ENCODE assay signal across 33 cellular contexts in the genomic region with DNA sequence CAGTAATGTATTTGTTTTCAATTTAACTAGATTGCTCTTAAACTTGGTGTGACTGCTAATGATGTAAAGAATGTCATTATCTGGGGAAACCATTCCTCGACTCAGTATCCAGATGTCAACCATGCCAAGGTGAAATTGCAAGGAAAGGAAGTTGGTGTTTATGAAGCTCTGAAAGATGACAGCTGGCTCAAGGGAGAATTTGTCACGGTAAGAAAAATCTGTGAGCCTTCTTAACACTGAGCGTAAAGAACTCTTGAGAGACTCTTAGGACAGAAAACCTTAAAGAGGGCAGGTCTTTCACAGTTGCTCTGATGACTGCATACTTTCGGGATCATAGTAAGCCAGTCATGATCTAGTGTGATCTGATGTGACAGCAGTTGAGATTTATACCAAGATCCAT.
"Had no signal": no experiment of that assay in that cellular context is flagged by ENCODE, and none has a peak within 500 bp of the region (broad histone marks: within the 10 kb centered on the region; RNA-seq: fewer than 3 reads in every experiment).

No MANE protein-coding gene starts in this region.

- H3K27ac ChIP-seq: ascending aorta, PC-9, RWPE1, SK-N-MC had no signal

- H3K9me3 ChIP-seq: ascending aorta had no signal

- DNase-seq: activated CD4-positive, alpha-beta T cell treated with anti-CD3 and anti-CD28 coated beads for 36 hours; activated CD4-positive, alpha-beta T cell treated with anti-CD3 and anti-CD28 coated beads, Interleukin-2, amount 10 ng/mL, durations not matched to agents 7 days and 5 days; activated CD4-positive, alpha-beta T cell treated with anti-CD3 and anti-CD28 coated beads, Interleukin-2, amount 50 U/mL, for 48 hours; activated CD8-positive, alpha-beta T cell treated with anti-CD3 and anti-CD28 coated beads, Interleukin-2, amount 10 ng/mL, durations not matched to agents 7 days and 5 days; activated gamma-delta T cell; activated naive CD4-positive, alpha-beta T cell treated with Interleukin-2 at 50 U/mL for 16 hours; activated naive CD8-positive, alpha-beta T cell treated with anti-CD3 and anti-CD28 coated beads for 36 hours; activated T-cell treated with anti-CD3 and anti-CD28 coated beads, Interleukin-2, amount 50 U/mL, for 24 hours; amygdala; IMR-90; Karpas-422; KBM-7; NCI-H1105; NCI-H1417 treated with DMSO at 0.1 percent for 48 hours; NCI-H187 treated with DMSO at 0.1 percent for 48 hours; NCI-H2081; NCI-H2171 treated with DMSO at 0.1 percent for 48 hours; NCI-H2227 treated with DMSO at 0.1 percent for 48 hours; NCI-H446; NCI-H510A treated with DMSO at 0.1 percent for 48 hours; NK-92 treated with Interleukin-12 subunit alpha and Interleukin-12 subunit beta, amount 100 ng/mL, for 24 hours; PC-9; SIG-M5 had no signal

- H3K27me3 ChIP-seq: ascending aorta had no signal

- H3K4me3 Mint-ChIP-seq: activated CD4-positive, alpha-beta T cell treated with anti-CD3 and anti-CD28 coated beads for 36 hours; activated CD4-positive, alpha-beta T cell treated with anti-CD3 and anti-CD28 coated beads, Interleukin-2, amount 10 ng/mL, durations not matched to agents 7 days and 5 days; activated CD8-positive, alpha-beta T cell treated with anti-CD3 and anti-CD28 coated beads, Interleukin-2, amount 10 ng/mL, durations not matched to agents 7 days and 5 days; activated naive CD8-positive, alpha-beta T cell treated with anti-CD3 and anti-CD28 coated beads for 36 hours; activated T-cell treated with anti-CD3 and anti-CD28 coated beads, Interleukin-2, amount 50 U/mL, for 24 hours; T-helper 1 cell treated with Interleukin-12 subunit alpha and Interleukin-12 subunit beta and Interleukin-4 antibody, amounts not matched to agents 30 μg/mL and 1 μg/mL, for 36 hours; T-helper 2 cell treated with Interferon-gamma antibody and Interleukin-4, amounts not matched to agents 5 μg/mL and 100 μg/mL, for 36 hours; WTC11 had no signal

- H3K27ac Mint-ChIP-seq: activated CD4-positive, alpha-beta T cell treated with anti-CD3 and anti-CD28 coated beads for 36 hours; activated CD4-positive, alpha-beta T cell treated with anti-CD3 and anti-CD28 coated beads, Interleukin-2, amount 10 ng/mL, durations not matched to agents 7 days and 5 days; activated CD8-positive, alpha-beta T cell treated with anti-CD3 and anti-CD28 coated beads, Interleukin-2, amount 10 ng/mL, durations not matched to agents 7 days and 5 days; activated naive CD8-positive, alpha-beta T cell treated with anti-CD3 and anti-CD28 coated beads for 36 hours; activated T-cell treated with anti-CD3 and anti-CD28 coated beads, Interleukin-2, amount 50 U/mL, for 24 hours; activated T-helper 2 cell treated with anti-CD3 and anti-CD28 coated beads, Interferon-gamma antibody, Interleukin-2, Interleukin-4, amounts not matched to agents 10 μg/mL and 5 μg/mL and 100 μg/mL, durations not matched to agents 14 hours and 24 hours and 36 hours; T-helper 1 cell treated with Interleukin-12 subunit alpha and Interleukin-12 subunit beta and Interleukin-4 antibody, amounts not matched to agents 30 μg/mL and 1 μg/mL, for 36 hours; T-helper 2 cell treated with Interferon-gamma antibody and Interleukin-4, amounts not matched to agents 5 μg/mL and 100 μg/mL, for 36 hours; WTC11 had no signal

- H2AFZ ChIP-seq: PC-9 had no signal

- H3K4me1 Mint-ChIP-seq: activated CD4-positive, alpha-beta T cell treated with anti-CD3 and anti-CD28 coated beads for 36 hours; WTC11 had no signal

- FAIRE-seq: RCC 7860 had no signal

- H3K27me3 Mint-ChIP-seq: activated CD4-positive, alpha-beta T cell treated with anti-CD3 and anti-CD28 coated beads for 36 hours; activated CD4-positive, alpha-beta T cell treated with anti-CD3 and anti-CD28 coated beads, Interleukin-2, amount 10 ng/mL, durations not matched to agents 7 days and 5 days; activated naive CD8-positive, alpha-beta T cell treated with anti-CD3 and anti-CD28 coated beads for 36 hours; activated T-cell treated with anti-CD3 and anti-CD28 coated beads, Interleukin-2, amount 50 U/mL, for 24 hours had no signal

- H3K4me2 ChIP-seq: PC-9 had no signal

- H3K4me3 ChIP-seq: ascending aorta, PC-9, SK-N-MC had no signal

- H3K4me1 ChIP-seq: ascending aorta had no signal

- H3K9me3 Mint-ChIP-seq: activated CD4-positive, alpha-beta T cell treated with anti-CD3 and anti-CD28 coated beads, Interleukin-2, amount 10 ng/mL, durations not matched to agents 7 days and 5 days; activated naive CD8-positive, alpha-beta T cell treated with anti-CD3 and anti-CD28 coated beads for 36 hours; activated T-cell treated with anti-CD3 and anti-CD28 coated beads, Interleukin-2, amount 50 U/mL, for 24 hours; activated T-helper 2 cell treated with anti-CD3 and anti-CD28 coated beads, Interferon-gamma antibody, Interleukin-2, Interleukin-4, amounts not matched to agents 10 μg/mL and 5 μg/mL and 100 μg/mL, durations not matched to agents 14 hours and 24 hours and 36 hours; T-helper 1 cell treated with Interleukin-12 subunit alpha and Interleukin-12 subunit beta and Interleukin-4 antibody, amounts not matched to agents 30 μg/mL and 1 μg/mL, for 36 hours; T-helper 2 cell treated with Interferon-gamma antibody and Interleukin-4, amounts not matched to agents 5 μg/mL and 100 μg/mL, for 36 hours; WTC11 had no signal

- ATAC-seq: activated CD4-positive, alpha-beta T cell treated with anti-CD3 and anti-CD28 coated beads for 36 hours; activated CD4-positive, CD25-positive, alpha-beta regulatory T cell treated with anti-CD3 and anti-CD28 coated beads, Interleukin-2, amount 50 U/mL, for 24 hours; activated CD8-positive, alpha-beta T cell treated with anti-CD3 and anti-CD28 coated beads, Interleukin-2, amount 10 ng/mL, durations not matched to agents 7 days and 5 days; Right ventricle myocardium inferior; WTC11 had no signal
